ENCODE assay signal across 27 cellular contexts in genomic region chr3:71097557-71097956, GRCh38.
DNase-seq lines count a peak whose midpoint lies in the region; ATAC-seq and TF ChIP-seq lines count a peak whose summit lies in the region.
"Had no signal": no experiment of that assay in that cellular context is flagged by ENCODE, and none has a peak within 500 bp of the region (broad histone marks: within the 10 kb centered on the region; RNA-seq: fewer than 3 reads in every experiment).

No MANE protein-coding gene starts in this region.

- CTCF ChIA-PET in activated CD4-positive, alpha-beta T cell treated with anti-CD3 and anti-CD28 coated beads for 36 hours (lab: Charles Lee), result interaction anchor here (0.6 kb wide), 1 partner anchor 269 kb away, joined by 3 read pairs; no protein-coding TSS in a partner anchor
- CTCF ChIA-PET in CD8-positive, alpha-beta T cell (lab: Charles Lee), result interaction anchor here (0.7 kb wide), 1 partner anchor 9 kb away, joined by 3 read pairs; no protein-coding TSS in a partner anchor
- CTCF ChIA-PET in activated B cell treated with CpG ODN at 0.5 μM for 24 hours (lab: Charles Lee), result no interaction called here
- CTCF ChIA-PET in naive thymus-derived CD4-positive, alpha-beta T cell (lab: Charles Lee), result no interaction called here

- H3K4me1 ChIP-seq in CD8-positive, alpha-beta T cell (ENCODE audit: insufficient read depth, low read length), result peaks cover 55% of the 10 kb centered on the region
- H3K4me1 ChIP-seq in naive thymus-derived CD4-positive, alpha-beta T cell (ENCODE audit: control insufficient read depth in 2 of 2, insufficient read depth in 2 of 2, low read length in 2 of 2), result peaks cover 34 to 57% of the 10 kb centered on the region in 2 donors
- peaks cover 18% of the 10 kb centered on the region for H3K4me1 ChIP-seq in SJCRH30

- ATAC-seq in activated CD4-positive, alpha-beta T cell treated with anti-CD3 and anti-CD28 coated beads for 36 hours, result no peak
- ATAC-seq in CD8-positive, alpha-beta T cell, result no peak
- ATAC-seq in activated B cell treated with CpG ODN at 0.5 μM for 24 hours (ENCODE audit: low read depth), result no peak
- no peak for ATAC-seq in naive thymus-derived CD4-positive, alpha-beta T cell
- ATAC-seq: gastrocnemius medialis had no signal

- POLR2A ChIA-PET in activated CD4-positive, alpha-beta T cell treated with anti-CD3 and anti-CD28 coated beads for 36 hours (lab: Charles Lee), result interaction anchor here (0.8 kb wide), 1 partner anchor 9 kb away, joined by 4 read pairs; no protein-coding TSS in a partner anchor
- POLR2A ChIA-PET in CD8-positive, alpha-beta T cell (lab: Charles Lee), result no interaction called here
- POLR2A ChIA-PET in activated B cell treated with CpG ODN at 0.5 μM for 24 hours (lab: Charles Lee), result interaction anchor here (0.6 to 34.8 kb wide), 6 partner anchors 10 to 343 kb away, joined by 3 to 785 read pairs (median 4); no protein-coding TSS in a partner anchor
- POLR2A ChIA-PET in naive thymus-derived CD4-positive, alpha-beta T cell (lab: Charles Lee), result no interaction called here

- H3K4me1 Mint-ChIP-seq in activated CD4-positive, alpha-beta T cell treated with anti-CD3 and anti-CD28 coated beads for 36 hours, result peaks cover 91% of the 10 kb centered on the region
- H3K4me1 Mint-ChIP-seq in CD8-positive, alpha-beta T cell (ENCODE audit: low read depth), result peaks cover 89% of the 10 kb centered on the region
- H3K4me1 Mint-ChIP-seq in activated B cell treated with CpG ODN at 0.5 μM for 24 hours, result peaks cover 92% of the 10 kb centered on the region
- H3K4me1 Mint-ChIP-seq in naive thymus-derived CD4-positive, alpha-beta T cell, result peaks cover 48 to 98% (median 93%) of the 10 kb centered on the region in 7 donors

- H3K36me3 ChIP-seq in CD8-positive, alpha-beta T cell (ENCODE audit: insufficient read depth, low read length), result peaks cover 10% of the 10 kb centered on the region
- H3K36me3 ChIP-seq in naive thymus-derived CD4-positive, alpha-beta T cell (ENCODE audit: control insufficient read depth in 2 of 3, insufficient read depth in 3 of 3, low read length in 3 of 3), result peaks cover 3 to 7% (median 5%) of the 10 kb centered on the region in 3 experiments
- no peaks in the 10 kb centered on the region for H3K36me3 ChIP-seq in SJCRH30
- H3K36me3 ChIP-seq: gastrocnemius medialis, ovary had no signal

- H3K9me3 ChIP-seq in CD8-positive, alpha-beta T cell (ENCODE audit: low read length), result no peaks in the 10 kb centered on the region
- H3K9me3 ChIP-seq in naive thymus-derived CD4-positive, alpha-beta T cell (ENCODE audit: control insufficient read depth in 2 of 3, low read length in 3 of 3), result no peaks in the 10 kb centered on the region
- H3K9me3 ChIP-seq in SJCRH30 (replicated peaks), result no peaks in the 10 kb centered on the region
- H3K9me3 ChIP-seq: gastrocnemius medialis, ovary, SJSA1 had no signal

- no peaks in the 10 kb centered on the region for H3K27me3 ChIP-seq in CD8-positive, alpha-beta T cell (ENCODE audit: insufficient read depth, low read length)
- H3K27me3 ChIP-seq in naive thymus-derived CD4-positive, alpha-beta T cell (ENCODE audit: control insufficient read depth in 2 of 2, insufficient read depth in 2 of 2, low read length in 2 of 2), result no peaks in the 10 kb centered on the region
- H3K27me3 ChIP-seq in SJCRH30, result no peaks in the 10 kb centered on the region
- H3K27me3 ChIP-seq: gastrocnemius medialis, ovary, SJSA1 had no signal

- TF ChIP-seq CTCF in CD8-positive, alpha-beta T cell (IDR thresholded peaks at IDR 0.05), result no peak
- no peak for TF ChIP-seq CTCF in activated B cell treated with CpG ODN at 0.5 μM for 24 hours (IDR thresholded peaks at IDR 0.05)

- H3K27ac Mint-ChIP-seq in activated CD4-positive, alpha-beta T cell treated with anti-CD3 and anti-CD28 coated beads for 36 hours, result peak overlapping the region; percentile 30
- H3K27ac Mint-ChIP-seq in CD8-positive, alpha-beta T cell, result peak overlapping the region; percentile 49
- H3K27ac Mint-ChIP-seq in activated B cell treated with CpG ODN at 0.5 μM for 24 hours, result peak overlapping the region; percentile 78
- H3K27ac Mint-ChIP-seq in naive thymus-derived CD4-positive, alpha-beta T cell, result peak overlapping the region in 7 of 9 donors; percentile 34 to 93 (median 74)
- H3K27ac Mint-ChIP-seq: T-helper 1 cell treated with Interleukin-12 subunit alpha and Interleukin-12 subunit beta and Interleukin-4 antibody, amounts not matched to agents 30 μg/mL and 1 μg/mL, for 36 hours had no signal

- no peaks in the 10 kb centered on the region for H3K27me3 Mint-ChIP-seq in activated CD4-positive, alpha-beta T cell treated with anti-CD3 and anti-CD28 coated beads for 36 hours
- H3K27me3 Mint-ChIP-seq in CD8-positive, alpha-beta T cell (ENCODE audit: low read depth), result no peaks in the 10 kb centered on the region
- H3K27me3 Mint-ChIP-seq in activated B cell treated with CpG ODN at 0.5 μM for 24 hours, result no peaks in the 10 kb centered on the region
- H3K27me3 Mint-ChIP-seq in naive thymus-derived CD4-positive, alpha-beta T cell, result no peaks in the 10 kb centered on the region

- no peak overlapping the region for H3K27ac ChIP-seq in CD8-positive, alpha-beta T cell (ENCODE audit: low read depth, low read length)
- no peak overlapping the region for H3K27ac ChIP-seq in naive thymus-derived CD4-positive, alpha-beta T cell (ENCODE audit: low read depth, low read length)
- H3K27ac ChIP-seq in SJCRH30, result no peak overlapping the region
- H3K27ac ChIP-seq: gastrocnemius medialis, ovary, SJSA1 had no signal

- no peak overlapping the region for H3K4me3 Mint-ChIP-seq in activated CD4-positive, alpha-beta T cell treated with anti-CD3 and anti-CD28 coated beads for 36 hours
- no peak overlapping the region for H3K4me3 Mint-ChIP-seq in CD8-positive, alpha-beta T cell
- no peak overlapping the region for H3K4me3 Mint-ChIP-seq in activated B cell treated with CpG ODN at 0.5 μM for 24 hours
- peak overlapping the region in 2 of 10 donors; percentile 26 to 36 for H3K4me3 Mint-ChIP-seq in naive thymus-derived CD4-positive, alpha-beta T cell
- H3K4me3 Mint-ChIP-seq: CD14-positive monocyte; T-helper 1 cell treated with Interleukin-12 subunit alpha and Interleukin-12 subunit beta and Interleukin-4 antibody, amounts not matched to agents 30 μg/mL and 1 μg/mL, for 36 hours had no signal

- H3K36me3 Mint-ChIP-seq in activated CD4-positive, alpha-beta T cell treated with anti-CD3 and anti-CD28 coated beads for 36 hours (ENCODE audit: low read depth), result peaks cover 67% of the 10 kb centered on the region
- H3K36me3 Mint-ChIP-seq in CD8-positive, alpha-beta T cell, result peaks cover 75% of the 10 kb centered on the region
- peaks cover 81% of the 10 kb centered on the region for H3K36me3 Mint-ChIP-seq in activated B cell treated with CpG ODN at 0.5 μM for 24 hours (ENCODE audit: low read depth)
- H3K36me3 Mint-ChIP-seq in naive thymus-derived CD4-positive, alpha-beta T cell, result peaks cover 0 to 61% (median 45%) of the 10 kb centered on the region in 5 donors

- intact Hi-C loops in activated CD4-positive, alpha-beta T cell treated with anti-CD3 and anti-CD28 coated beads for 36 hours (cut with DNase I, micrococcal nuclease), result no loop called here
- intact Hi-C loops in CD8-positive, alpha-beta T cell (cut with DNase I, micrococcal nuclease), result no loop called here
- intact Hi-C loops in activated B cell treated with CpG ODN at 0.5 μM for 24 hours (cut with micrococcal nuclease), result no loop called here
- intact Hi-C loops in naive thymus-derived CD4-positive, alpha-beta T cell (cut with micrococcal nuclease), result loop anchor here in 1 of 2 donors (1.0 kb wide), 1 partner anchor 10 kb away; no protein-coding TSS in a partner anchor

- no peak overlapping the region for H3K4me3 ChIP-seq in CD8-positive, alpha-beta T cell (ENCODE audit: low read depth, low read length)
- no peak overlapping the region for H3K4me3 ChIP-seq in naive thymus-derived CD4-positive, alpha-beta T cell (ENCODE audit: low read length)
- H3K4me3 ChIP-seq in SJCRH30, result no peak overlapping the region
- H3K4me3 ChIP-seq: gastrocnemius medialis, lung, ovary, SJSA1 had no signal

- H3K9me3 Mint-ChIP-seq in activated CD4-positive, alpha-beta T cell treated with anti-CD3 and anti-CD28 coated beads for 36 hours (ENCODE audit: low read depth), result no peaks in the 10 kb centered on the region
- H3K9me3 Mint-ChIP-seq in CD8-positive, alpha-beta T cell, result no peaks in the 10 kb centered on the region
- no peaks in the 10 kb centered on the region for H3K9me3 Mint-ChIP-seq in activated B cell treated with CpG ODN at 0.5 μM for 24 hours
- peaks cover 0 to 7% (median 0%) of the 10 kb centered on the region in 11 donors for H3K9me3 Mint-ChIP-seq in naive thymus-derived CD4-positive, alpha-beta T cell
- H3K9me3 Mint-ChIP-seq: CD14-positive monocyte; T-helper 1 cell treated with Interleukin-12 subunit alpha and Interleukin-12 subunit beta and Interleukin-4 antibody, amounts not matched to agents 30 μg/mL and 1 μg/mL, for 36 hours had no signal

- DNase-seq in activated CD4-positive, alpha-beta T cell treated with anti-CD3 and anti-CD28 coated beads for 36 hours, result no peak
- no peak for DNase-seq in activated CD4-positive, alpha-beta T cell treated with anti-CD3 and anti-CD28 coated beads, Interleukin-2, amount 50 U/mL, for 4 hours
- no peak for DNase-seq in CD8-positive, alpha-beta T cell
- no peak for DNase-seq in activated B cell treated with CpG ODN at 0.5 μM for 24 hours
- DNase-seq in naive thymus-derived CD4-positive, alpha-beta T cell, result no peak
- no peak for DNase-seq in SJCRH30
- DNase-seq in Kasumi-1 (lab: John Stamatoyannopoulos, UW), result no peak
- no peak for DNase-seq in stimulated activated CD4-positive, alpha-beta T cell treated with anti-CD3 and anti-CD28 coated beads, Interleukin-12 subunit alpha, Interleukin-12 subunit beta, amount 100 ng/mL, for 4 hours
- DNase-seq: 8988T; activated naive CD4-positive, alpha-beta T cell; amygdala; DND-41; gastrocnemius medialis; GF-D8; HCEC 1CT; kidney glomerular epithelial cell; MV-4-11; NCI-H1436; NCI-H2081 treated with DMSO at 0.1 percent for 48 hours; NCI-H345; NCI-H774; ovary; stimulated activated naive CD4-positive, alpha-beta T cell had no signal

Comparison
In these comparisons a context has a peak if more than half of its experiments do, and no peak if none do; other contexts are left out.
1. CTCF ChIA-PET loops: an anchor here in activated CD4-positive, alpha-beta T cell treated with anti-CD3 and anti-CD28 coated beads for 36 hours (0.6 kb wide) and CD8-positive, alpha-beta T cell (0.7 kb wide); none called in activated B cell treated with CpG ODN at 0.5 μM for 24 hours and naive thymus-derived CD4-positive, alpha-beta T cell.
2. POLR2A ChIA-PET loops: an anchor here in activated CD4-positive, alpha-beta T cell treated with anti-CD3 and anti-CD28 coated beads for 36 hours (0.8 kb wide) and activated B cell treated with CpG ODN at 0.5 μM for 24 hours (0.6 to 34.8 kb wide); none called in CD8-positive, alpha-beta T cell and naive thymus-derived CD4-positive, alpha-beta T cell.